8 cellular contexts compared by ENCODE assay signal in genomic region chr10:104809288-104810090, GRCh38.
A peak's percentile ranks its signal among the peaks of the same experiment; 100 is the strongest.
DNase-seq lines count a peak whose midpoint lies in the region; ATAC-seq, FAIRE-seq and TF ChIP-seq lines count a peak whose summit lies in the region.

No MANE protein-coding gene starts in this region.

- no peaks in the 10 kb centered on the region for H3K4me1 ChIP-seq in Caco-2

- no peaks in the 10 kb centered on the region for H3K36me3 ChIP-seq in bronchial epithelial cell (ENCODE audit: control insufficient read depth, insufficient read depth, low read length)
- no peaks in the 10 kb centered on the region for H3K36me3 ChIP-seq in Caco-2 (ENCODE audit: control insufficient read depth, insufficient read depth, low read length)

- H3K4me3 Mint-ChIP-seq in Caco-2 (ENCODE audit: unreplicated experiment), result no peak overlapping the region

- POLR2A ChIA-PET in Caco-2 (lab: Charles Lee), result no interaction called here

- peaks cover 19% of the 10 kb centered on the region for H3K27me3 Mint-ChIP-seq in Caco-2 (ENCODE audit: insufficient read depth, unreplicated experiment)

- DNase-seq in DMS79 treated with DMSO at 0.1 percent for 48 hours (lab: John Stamatoyannopoulos, UW), result peak; percentile 25
- DNase-seq in bronchial epithelial cell (ENCODE audit: low read depth), result peak; percentile 66
- DNase-seq in activated CD8-positive, alpha-beta memory T cell treated with anti-CD3 and anti-CD28 coated beads for 24 hours, result no peak
- no peak for DNase-seq in NCI-H187 (lab: John Stamatoyannopoulos, UW)
- no peak for DNase-seq in Caco-2

- CTCF ChIA-PET in Caco-2 (lab: Charles Lee), result no interaction called here

- no peaks in the 10 kb centered on the region for H3K9me3 Mint-ChIP-seq in Caco-2 (ENCODE audit: unreplicated experiment)

- H3K27me3 ChIP-seq in bronchial epithelial cell (ENCODE audit: control insufficient read depth, insufficient read depth, low read length), result no peaks in the 10 kb centered on the region
- H3K27me3 ChIP-seq in Caco-2 (replicated peaks; ENCODE audit: control insufficient read depth, insufficient read depth, low read length), result no peaks in the 10 kb centered on the region

- no peaks in the 10 kb centered on the region for H3K36me3 Mint-ChIP-seq in Caco-2 (ENCODE audit: insufficient read depth, unreplicated experiment)

- TF ChIP-seq CTCF in bronchial epithelial cell (IDR thresholded peaks at IDR 0.05; ENCODE audit: insufficient read depth, low read length, severe bottlenecking) (no peak), Caco-2 (IDR thresholded peaks at IDR 0.05; ENCODE audit: insufficient read depth in 1 of 2, low read depth in 1 of 2, low read length in 1 of 2, severe bottlenecking in 1 of 2, unreplicated experiment in 1 of 2) (no peak)

- FAIRE-seq in bronchial epithelial cell (lab: Jason Lieb, UNC), result peak; percentile 91

- H3K4me1 Mint-ChIP-seq in Caco-2 (ENCODE audit: low read depth, unreplicated experiment), result no peaks in the 10 kb centered on the region

- H3K4me3 ChIP-seq in bronchial epithelial cell (ENCODE audit: low read depth, low read length), result no peak overlapping the region
- no peak overlapping the region for H3K4me3 ChIP-seq in Caco-2 (ENCODE audit: low read depth, low read length)

- no peaks in the 10 kb centered on the region for H3K9me3 ChIP-seq in Caco-2

- H3K27ac Mint-ChIP-seq in Caco-2 (ENCODE audit: unreplicated experiment), result no peak overlapping the region

- ATAC-seq in GM21619 (IDR thresholded peaks at IDR 0.05; ENCODE audit: unreplicated experiment) (peak; percentile 89), HG03575 (IDR thresholded peaks at IDR 0.05; ENCODE audit: extremely low read depth, insufficient number of reproducible peaks, low FRiP score, unreplicated experiment) (peak; percentile 46), SK-N-SH treated with all-trans-retinoic acid at 6 μM for 48 hours (no peak)

- no TSS peak for BruUV-seq in Caco-2 (replicated peaks; lab: Mats Ljungman, UMichigan)

- intact Hi-C loops in Caco-2 (cut with micrococcal nuclease; ENCODE audit: unreplicated experiment), result no loop called here

TF ChIP-seq in SK-N-SH treated with all-trans-retinoic acid at 6 μM for 48 hours, 23 proteins besides CTCF, POLR2A, EP300 and RAD21:
- TF ChIP-seq POU6F1 (CRISPR knock-in tag; IDR thresholded peaks at IDR 0.05; ENCODE audit: borderline replicate concordance, low read depth) (no peak), ZC3H10 (CRISPR knock-in tag; IDR thresholded peaks at IDR 0.05) (no peak), TCF4 (CRISPR knock-in tag; IDR thresholded peaks at IDR 0.05; ENCODE audit: borderline replicate concordance) (no peak), ISL1 (CRISPR knock-in tag; IDR thresholded peaks at IDR 0.05) (no peak)
- TF ChIP-seq, protein P1, sequence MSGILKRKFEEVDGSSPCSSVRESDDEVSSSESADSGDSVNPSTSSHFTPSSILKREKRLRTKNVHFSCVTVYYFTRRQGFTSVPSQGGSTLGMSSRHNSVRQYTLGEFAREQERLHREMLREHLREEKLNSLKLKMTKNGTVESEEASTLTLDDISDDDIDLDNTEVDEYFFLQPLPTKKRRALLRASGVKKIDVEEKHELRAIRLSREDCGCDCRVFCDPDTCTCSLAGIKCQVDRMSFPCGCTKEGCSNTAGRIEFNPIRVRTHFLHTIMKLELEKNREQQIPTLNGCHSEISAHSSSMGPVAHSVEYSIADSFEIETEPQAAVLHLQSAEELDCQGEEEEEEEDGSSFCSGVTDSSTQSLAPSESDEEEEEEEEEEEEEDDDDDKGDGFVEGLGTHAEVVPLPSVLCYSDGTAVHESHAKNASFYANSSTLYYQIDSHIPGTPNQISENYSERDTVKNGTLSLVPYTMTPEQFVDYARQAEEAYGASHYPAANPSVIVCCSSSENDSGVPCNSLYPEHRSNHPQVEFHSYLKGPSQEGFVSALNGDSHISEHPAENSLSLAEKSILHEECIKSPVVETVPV (CRISPR knock-in tag; IDR thresholded peaks at IDR 0.05), result no peak
- TF ChIP-seq, protein P2, sequence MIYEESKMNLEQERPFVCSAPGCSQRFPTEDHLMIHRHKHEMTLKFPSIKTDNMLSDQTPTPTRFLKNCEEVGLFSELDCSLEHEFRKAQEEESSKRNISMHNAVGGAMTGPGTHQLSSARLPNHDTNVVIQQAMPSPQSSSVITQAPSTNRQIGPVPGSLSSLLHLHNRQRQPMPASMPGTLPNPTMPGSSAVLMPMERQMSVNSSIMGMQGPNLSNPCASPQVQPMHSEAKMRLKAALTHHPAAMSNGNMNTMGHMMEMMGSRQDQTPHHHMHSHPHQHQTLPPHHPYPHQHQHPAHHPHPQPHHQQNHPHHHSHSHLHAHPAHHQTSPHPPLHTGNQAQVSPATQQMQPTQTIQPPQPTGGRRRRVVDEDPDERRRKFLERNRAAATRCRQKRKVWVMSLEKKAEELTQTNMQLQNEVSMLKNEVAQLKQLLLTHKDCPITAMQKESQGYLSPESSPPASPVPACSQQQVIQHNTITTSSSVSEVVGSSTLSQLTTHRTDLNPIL (CRISPR knock-in tag; IDR thresholded peaks at IDR 0.05; ENCODE audit: low read depth), result no peak

Comparison
In these comparisons a context has a peak if more than half of its experiments do, and no peak if none do; other contexts are left out.
1. DNase-seq: peak in DMS79 treated with DMSO at 0.1 percent for 48 hours (single experiment) and bronchial epithelial cell (single experiment); none in activated CD8-positive, alpha-beta memory T cell treated with anti-CD3 and anti-CD28 coated beads for 24 hours (single experiment), NCI-H187 (0 of 2) and Caco-2 (0 of 2).